ENCODE assay signal across 8 cellular contexts in genomic region chr14:45251912-45252311, GRCh38. TPM values are rescaled to one million over a fixed set of nuclear protein-coding genes. Genes with fewer than 3 reads are reported as not detected.
A peak's percentile ranks its signal among the peaks of the same experiment; 100 is the strongest.
DNase-seq lines count a peak whose midpoint lies in the region; ATAC-seq, FAIRE-seq and TF ChIP-seq lines count a peak whose summit lies in the region.

No MANE protein-coding gene starts in this region.

- H3K9ac ChIP-seq in astrocyte (ENCODE audit: low read length): peak overlapping the region; percentile 88
- peak overlapping the region in 1 of 2 donors; percentile 87 for H3K9ac ChIP-seq in liver (ENCODE audit: low read depth in 1 of 2, low read length in 2 of 2)

- H3K27me3 ChIP-seq in AG04450 (ENCODE audit: control insufficient read depth, insufficient read depth, low read length) (no peaks in the 10 kb centered on the region), astrocyte (ENCODE audit: insufficient read depth, low read length) (no peaks in the 10 kb centered on the region), liver (ENCODE audit: control insufficient read depth in 4 of 4, insufficient read depth in 4 of 4, low read length in 3 of 4) (no peaks in the 10 kb centered on the region)

- H3K79me2 ChIP-seq in astrocyte (ENCODE audit: insufficient read depth, low read length): peaks cover 61% of the 10 kb centered on the region

- H2AFZ ChIP-seq in astrocyte (ENCODE audit: low read depth, low read length): no peak overlapping the region

- peak overlapping the region; percentile 90 for H3K4me2 ChIP-seq in astrocyte (ENCODE audit: low read length)

- no peaks in the 10 kb centered on the region for H3K36me3 Mint-ChIP-seq in astrocyte (ENCODE audit: low read depth, unreplicated experiment)

- DNase-seq in AG04450 (ENCODE audit: low read depth, low spot score): no peak
- DNase-seq in NCI-H345 (lab: John Stamatoyannopoulos, UW): peak; percentile 33
- no peak for DNase-seq in astrocyte (ENCODE audit: low read depth)
- no peak for DNase-seq in lower leg skin (ENCODE audit: low spot score in 2 of 2)
- DNase-seq in hippocampal formation (lab: John Stamatoyannopoulos, UW): no peak

- peak overlapping the region; percentile 63 for H3K27ac Mint-ChIP-seq in astrocyte (ENCODE audit: unreplicated experiment)

- H3K4me1 Mint-ChIP-seq in astrocyte (ENCODE audit: low read depth, unreplicated experiment): peaks cover 15% of the 10 kb centered on the region

- TF ChIP-seq CTCF in AG04450 (IDR thresholded peaks at IDR 0.05; ENCODE audit: low read depth, low read length) (no peak), astrocyte (IDR thresholded peaks at IDR 0.05; ENCODE audit: insufficient read depth, low read depth, low read length) (no peak), liver (IDR thresholded peaks at IDR 0.05; ENCODE audit: low read depth, low read length, missing input control) (no peak), lower leg skin (IDR thresholded peaks at IDR 0.05) (no peak)

- no peaks in the 10 kb centered on the region for H3K9me3 Mint-ChIP-seq in astrocyte (ENCODE audit: unreplicated experiment)

- intact Hi-C loops in lower leg skin (cut with DNase I; ENCODE audit: low total_unique reads): no loop called here

- H3K4me3 Mint-ChIP-seq in astrocyte (ENCODE audit: unreplicated experiment): peak overlapping the region; percentile 94

- CTCF ChIA-PET in AG04450 (lab: Charles Lee): interaction anchor here (0.5 to 0.7 kb wide), 3 partner anchors 12 to 180 kb away, joined by 3 to 4 read pairs (median 3); no protein-coding TSS in a partner anchor

- no peak for TF ChIP-seq RAD21 in liver (IDR thresholded peaks at IDR 0.05)

- 32% methylated on average over 5 of the region's 5 CpGs for WGBS in liver
- 14 to 17% methylated on average over 5 of the region's 5 CpGs for WGBS in lower leg skin, 2 donors

- no peak for FAIRE-seq in astrocyte (lab: Jason Lieb, UNC)

- H3K27me3 Mint-ChIP-seq in astrocyte (ENCODE audit: low read depth, unreplicated experiment): no peaks in the 10 kb centered on the region

- ATAC-seq in GM18499 (IDR thresholded peaks at IDR 0.05; ENCODE audit: insufficient read depth, unreplicated experiment) (peak; percentile 55), HG02840 (IDR thresholded peaks at IDR 0.05; ENCODE audit: low FRiP score, unreplicated experiment) (peak; percentile 53)

- H3K4me1 ChIP-seq in astrocyte (ENCODE audit: insufficient read depth, low read length) (peaks cover 9% of the 10 kb centered on the region), liver (ENCODE audit: control insufficient read depth in 4 of 4, insufficient read depth in 4 of 4, low read length in 3 of 4) (peaks cover 0 to 11% (median 6%) of the 10 kb centered on the region in 4 donors)

- peak overlapping the region; percentile 87 for H3K4me3 ChIP-seq in AG04450 (ENCODE audit: low read depth, low read length)
- H3K4me3 ChIP-seq in astrocyte (ENCODE audit: insufficient read depth, low read depth, low read length): peak overlapping the region; percentile 86
- H3K4me3 ChIP-seq in liver (ENCODE audit: low read depth in 1 of 3, low read length in 3 of 3): peak overlapping the region in 2 of 3 donors; percentile 7 to 64
- no peak overlapping the region for H3K4me3 ChIP-seq in lower leg skin (ENCODE audit: low read depth, poor library complexity, severe bottlenecking)

- no peaks in the 10 kb centered on the region for H4K20me1 ChIP-seq in astrocyte (ENCODE audit: insufficient read depth, low read length)

- TF ChIP-seq POLR2A in lower leg skin (IDR thresholded peaks at IDR 0.05): no peak

- H3K9me3 ChIP-seq in AG04450 (ENCODE audit: control insufficient read depth, insufficient read depth, low read length) (no peaks in the 10 kb centered on the region; the same call in 1 of the 2 replicates), astrocyte (ENCODE audit: insufficient read depth, low read depth, low read length) (no peaks in the 10 kb centered on the region), liver (ENCODE audit: control insufficient read depth in 4 of 4, low read length in 3 of 4) (no peaks in the 10 kb centered on the region)

- POLR2A ChIA-PET in AG04450 (lab: Yijun Ruan, JAX): interaction anchor here (0.7 kb wide), 1 partner anchor 305 kb away, joined by 4 read pairs; no protein-coding TSS in a partner anchor

- H3K36me3 ChIP-seq in astrocyte (ENCODE audit: insufficient read depth, low read length): no peaks in the 10 kb centered on the region
- no peaks in the 10 kb centered on the region for H3K36me3 ChIP-seq in liver (ENCODE audit: control insufficient read depth in 4 of 4, insufficient read depth in 3 of 4, low read depth in 1 of 4, low read length in 3 of 4)

- no peak overlapping the region for H3K27ac ChIP-seq in AG04450 (ENCODE audit: low read depth, low read length)
- peak overlapping the region; percentile 84 for H3K27ac ChIP-seq in astrocyte (ENCODE audit: low read depth, low read length)
- H3K27ac ChIP-seq in liver (ENCODE audit: low read depth in 1 of 2, low read length in 2 of 2): no peak overlapping the region

TF ChIP-seq in liver, 16 proteins besides CTCF, POLR2A, EP300 and RAD21:
- TF ChIP-seq SP1 (IDR thresholded peaks at IDR 0.05) (no peak), FOXA1 (IDR thresholded peaks at IDR 0.05) (no peak), EGR1 (IDR thresholded peaks at IDR 0.05; ENCODE audit: low read depth in 2 of 2) (no peak), JUND (IDR thresholded peaks at IDR 0.05) (no peak), HNF4A (conservative IDR thresholded peaks at IDR 0.05) (no peak), HNF4G (IDR thresholded peaks at IDR 0.05) (no peak), FOXA2 (IDR thresholded peaks at IDR 0.05) (no peak), REST (IDR thresholded peaks at IDR 0.05) (no peak), GABPA (IDR thresholded peaks at IDR 0.05 in 1 of 2, conservative IDR thresholded peaks at IDR 0.05 in 1 of 2) (no peak), NR2F2 (IDR thresholded peaks at IDR 0.05) (no peak), ATF3 (IDR thresholded peaks at IDR 0.05) (no peak), MAX (IDR thresholded peaks at IDR 0.05) (no peak), TAF1 (conservative IDR thresholded peaks at IDR 0.05) (no peak), ZBTB33 (IDR thresholded peaks at IDR 0.05) (no peak), YY1 (IDR thresholded peaks at IDR 0.05) (no peak), RXRA (IDR thresholded peaks at IDR 0.05) (no peak)

RNA-seq across cellular contexts. Expression of gene MIS18BP1, which starts 1.1 kb away (rescaled TPM):
- 8.9 and 12.9 TPM in 2 replicates for polyA plus RNA-seq in AG04450 (2011; rRNA removed)
- 4.6 and 11.8 TPM in 2 replicates for polyA minus RNA-seq in AG04450 (2011; rRNA and poly(A)+ RNA removed)
- 7.0 and 9.8 TPM in 2 replicates for total RNA-seq in astrocyte
- 10 to 100 TPM; 20.5 to 39.9 TPM for total RNA-seq in liver
- 1 to 10 TPM; 3.6 to 6.4 TPM for polyA plus RNA-seq in liver
- 10 to 100 TPM; 23.2 to 30.6 (median 27.3) TPM for total RNA-seq in lower leg skin
